In the genomic region with DNA sequence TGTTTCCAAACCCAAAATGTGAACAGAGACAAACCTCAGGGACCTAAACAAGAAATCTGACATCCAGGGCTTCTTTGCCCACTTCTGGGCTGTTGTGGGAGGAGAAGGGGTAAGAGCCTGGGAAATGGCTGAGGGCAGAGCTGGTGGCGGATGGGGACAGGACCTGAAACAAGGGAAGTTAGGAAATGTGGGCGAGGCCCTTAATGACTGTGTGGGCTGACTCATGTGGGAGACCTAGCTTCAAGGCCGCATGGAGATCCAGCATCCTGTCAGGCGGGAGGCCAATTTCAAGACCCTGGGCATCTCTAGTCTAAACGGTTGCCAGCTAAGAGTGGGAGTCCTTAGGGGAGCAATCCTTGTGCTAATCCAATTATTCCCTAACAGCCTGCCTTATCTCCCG, we compare ENCODE assay signal across 1 cellular context.
TF ChIP-seq lines count a peak whose summit lies in the region.

No MANE protein-coding gene starts in this region.

TF ChIP-seq in HepG2, 621 proteins besides CTCF, POLR2A, EP300 and RAD21 (continued from another document and continues in another):
- TF ChIP-seq, protein P1, sequence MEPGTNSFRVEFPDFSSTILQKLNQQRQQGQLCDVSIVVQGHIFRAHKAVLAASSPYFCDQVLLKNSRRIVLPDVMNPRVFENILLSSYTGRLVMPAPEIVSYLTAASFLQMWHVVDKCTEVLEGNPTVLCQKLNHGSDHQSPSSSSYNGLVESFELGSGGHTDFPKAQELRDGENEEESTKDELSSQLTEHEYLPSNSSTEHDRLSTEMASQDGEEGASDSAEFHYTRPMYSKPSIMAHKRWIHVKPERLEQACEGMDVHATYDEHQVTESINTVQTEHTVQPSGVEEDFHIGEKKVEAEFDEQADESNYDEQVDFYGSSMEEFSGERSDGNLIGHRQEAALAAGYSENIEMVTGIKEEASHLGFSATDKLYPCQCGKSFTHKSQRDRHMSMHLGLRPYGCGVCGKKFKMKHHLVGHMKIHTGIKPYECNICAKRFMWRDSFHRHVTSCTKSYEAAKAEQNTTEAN (CRISPR knock-in tag; conservative IDR thresholded peaks at IDR 0.05) = no peak
- TF ChIP-seq U2AF2 (IDR thresholded peaks at IDR 0.05; ENCODE audit: low read depth, low read length) (no peak), ZNF343 (CRISPR knock-in tag; IDR thresholded peaks at IDR 0.05) (no peak), ASH2L (IDR thresholded peaks at IDR 0.05; ENCODE audit: insufficient read length, low read depth, low read length) (no peak), ZNF773 (CRISPR knock-in tag; IDR thresholded peaks at IDR 0.05; ENCODE audit: borderline replicate concordance) (no peak), MYNN (CRISPR knock-in tag; IDR thresholded peaks at IDR 0.05; ENCODE audit: low read depth) (no peak), CHD2 (IDR thresholded peaks at IDR 0.05; ENCODE audit: low read depth, low read length) (no peak), ZNF598 (CRISPR knock-in tag; IDR thresholded peaks at IDR 0.05; ENCODE audit: borderline replicate concordance) (no peak), TGIF2 (CRISPR knock-in tag; IDR thresholded peaks at IDR 0.05) (no peak), YEATS4 (CRISPR knock-in tag; IDR thresholded peaks at IDR 0.05; ENCODE audit: borderline replicate concordance) (no peak), MEF2D (CRISPR knock-in tag; IDR thresholded peaks at IDR 0.05) (no peak), GABPB1 (CRISPR knock-in tag; IDR thresholded peaks at IDR 0.05) (peak; percentile 34; the same call in 1 of the 2 replicates), ZBTB42 (CRISPR knock-in tag; IDR thresholded peaks at IDR 0.05) (no peak), CREB1 (IDR thresholded peaks at IDR 0.05) (no peak), CREB1 (CRISPR knock-in tag; IDR thresholded peaks at IDR 0.05) (no peak), FOXA1 (IDR thresholded peaks at IDR 0.05) (no peak), FOXA1 (CRISPR knock-in tag; IDR thresholded peaks at IDR 0.05) (no peak), ELF3 (CRISPR knock-in tag; IDR thresholded peaks at IDR 0.05) (no peak), KLF12 (CRISPR knock-in tag; IDR thresholded peaks at IDR 0.05; ENCODE audit: borderline replicate concordance) (no peak), MAFF (IDR thresholded peaks at IDR 0.05; ENCODE audit: low read depth, low read length) (no peak), ZNF225 (CRISPR knock-in tag; IDR thresholded peaks at IDR 0.05) (no peak), NR3C1 (CRISPR knock-in tag; IDR thresholded peaks at IDR 0.05) (no peak), JDP2 (CRISPR knock-in tag; IDR thresholded peaks at IDR 0.05; ENCODE audit: borderline replicate concordance) (no peak), NCOR1 (IDR thresholded peaks at IDR 0.05; ENCODE audit: borderline replicate concordance, low read length) (no peak), SNAPC2 (CRISPR knock-in tag; IDR thresholded peaks at IDR 0.05) (no peak), SOX6 (IDR thresholded peaks at IDR 0.05) (no peak), SOX6 (CRISPR knock-in tag; IDR thresholded peaks at IDR 0.05) (no peak), ZNF749 (CRISPR knock-in tag; IDR thresholded peaks at IDR 0.05; ENCODE audit: borderline replicate concordance) (no peak), ZNF891 (CRISPR knock-in tag; IDR thresholded peaks at IDR 0.05) (no peak), TCF7L2 (IDR thresholded peaks at IDR 0.05; ENCODE audit: low read depth, low read length) (no peak), ZNF563 (CRISPR knock-in tag; IDR thresholded peaks at IDR 0.05) (no peak), RFXAP (CRISPR knock-in tag; IDR thresholded peaks at IDR 0.05; ENCODE audit: borderline replicate concordance) (no peak), NONO (IDR thresholded peaks at IDR 0.05) (no peak), NONO (CRISPR knock-in tag; conservative IDR thresholded peaks at IDR 0.05) (no peak), SRF (IDR thresholded peaks at IDR 0.05; ENCODE audit: low read depth, low read length) (no peak), RARA (CRISPR knock-in tag; IDR thresholded peaks at IDR 0.05) (peak; percentile 43; the same call in 1 of the 2 replicates), ARNT2 (CRISPR knock-in tag; IDR thresholded peaks at IDR 0.05; ENCODE audit: low read depth) (no peak), GATA4 (IDR thresholded peaks at IDR 0.05; ENCODE audit: borderline replicate concordance, low read depth) (no peak), NCOA2 (CRISPR knock-in tag; IDR thresholded peaks at IDR 0.05) (peak; percentile 48; the same call in 1 of the 2 replicates), ZNF326 (CRISPR knock-in tag; IDR thresholded peaks at IDR 0.05; ENCODE audit: borderline replicate concordance) (no peak)
- TF ChIP-seq, protein P2, sequence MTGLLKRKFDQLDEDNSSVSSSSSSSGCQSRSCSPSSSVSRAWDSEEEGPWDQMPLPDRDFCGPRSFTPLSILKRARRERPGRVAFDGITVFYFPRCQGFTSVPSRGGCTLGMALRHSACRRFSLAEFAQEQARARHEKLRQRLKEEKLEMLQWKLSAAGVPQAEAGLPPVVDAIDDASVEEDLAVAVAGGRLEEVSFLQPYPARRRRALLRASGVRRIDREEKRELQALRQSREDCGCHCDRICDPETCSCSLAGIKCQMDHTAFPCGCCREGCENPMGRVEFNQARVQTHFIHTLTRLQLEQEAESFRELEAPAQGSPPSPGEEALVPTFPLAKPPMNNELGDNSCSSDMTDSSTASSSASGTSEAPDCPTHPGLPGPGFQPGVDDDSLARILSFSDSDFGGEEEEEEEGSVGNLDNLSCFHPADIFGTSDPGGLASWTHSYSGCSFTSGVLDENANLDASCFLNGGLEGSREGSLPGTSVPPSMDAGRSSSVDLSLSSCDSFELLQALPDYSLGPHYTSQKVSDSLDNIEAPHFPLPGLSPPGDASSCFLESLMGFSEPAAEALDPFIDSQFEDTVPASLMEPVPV (CRISPR knock-in tag; IDR thresholded peaks at IDR 0.05) = no peak
- TF ChIP-seq, protein P3, sequence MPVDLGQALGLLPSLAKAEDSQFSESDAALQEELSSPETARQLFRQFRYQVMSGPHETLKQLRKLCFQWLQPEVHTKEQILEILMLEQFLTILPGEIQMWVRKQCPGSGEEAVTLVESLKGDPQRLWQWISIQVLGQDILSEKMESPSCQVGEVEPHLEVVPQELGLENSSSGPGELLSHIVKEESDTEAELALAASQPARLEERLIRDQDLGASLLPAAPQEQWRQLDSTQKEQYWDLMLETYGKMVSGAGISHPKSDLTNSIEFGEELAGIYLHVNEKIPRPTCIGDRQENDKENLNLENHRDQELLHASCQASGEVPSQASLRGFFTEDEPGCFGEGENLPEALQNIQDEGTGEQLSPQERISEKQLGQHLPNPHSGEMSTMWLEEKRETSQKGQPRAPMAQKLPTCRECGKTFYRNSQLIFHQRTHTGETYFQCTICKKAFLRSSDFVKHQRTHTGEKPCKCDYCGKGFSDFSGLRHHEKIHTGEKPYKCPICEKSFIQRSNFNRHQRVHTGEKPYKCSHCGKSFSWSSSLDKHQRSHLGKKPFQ (CRISPR knock-in tag; IDR thresholded peaks at IDR 0.05; ENCODE audit: insufficient replicate concordance) = no peak
- TF ChIP-seq, protein P4, sequence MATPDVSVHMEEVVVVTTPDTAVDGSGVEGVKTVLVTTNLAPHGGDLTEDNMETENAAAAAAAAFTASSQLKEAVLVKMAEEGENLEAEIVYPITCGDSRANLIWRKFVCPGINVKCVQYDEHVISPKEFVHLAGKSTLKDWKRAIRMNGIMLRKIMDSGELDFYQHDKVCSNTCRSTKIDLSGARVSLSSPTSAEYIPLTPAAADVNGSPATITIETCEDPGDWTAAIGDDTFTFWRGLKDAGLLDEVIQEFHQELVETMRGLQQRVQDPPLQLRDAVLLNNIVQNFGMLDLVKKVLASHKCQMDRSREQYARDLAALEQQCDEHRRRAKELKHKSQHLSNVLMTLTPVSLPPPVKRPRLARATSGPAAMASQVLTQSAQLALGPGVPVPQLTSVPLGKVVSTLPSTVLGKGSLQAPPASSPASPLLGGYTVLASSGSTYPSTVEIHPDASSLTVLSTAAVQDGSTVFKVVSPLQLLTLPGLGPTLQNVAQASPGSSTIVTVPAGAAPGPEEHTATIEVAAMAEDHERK (CRISPR knock-in tag; IDR thresholded peaks at IDR 0.05; ENCODE audit: low read depth) = no peak
- TF ChIP-seq, protein P5, sequence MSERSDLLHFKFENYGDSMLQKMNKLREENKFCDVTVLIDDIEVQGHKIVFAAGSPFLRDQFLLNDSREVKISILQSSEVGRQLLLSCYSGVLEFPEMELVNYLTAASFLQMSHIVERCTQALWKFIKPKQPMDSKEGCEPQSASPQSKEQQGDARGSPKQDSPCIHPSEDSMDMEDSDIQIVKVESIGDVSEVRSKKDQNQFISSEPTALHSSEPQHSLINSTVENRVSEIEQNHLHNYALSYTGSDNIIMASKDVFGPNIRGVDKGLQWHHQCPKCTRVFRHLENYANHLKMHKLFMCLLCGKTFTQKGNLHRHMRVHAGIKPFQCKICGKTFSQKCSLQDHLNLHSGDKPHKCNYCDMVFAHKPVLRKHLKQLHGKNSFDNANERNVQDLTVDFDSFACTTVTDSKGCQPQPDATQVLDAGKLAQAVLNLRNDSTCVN (CRISPR knock-in tag; IDR thresholded peaks at IDR 0.05; ENCODE audit: borderline replicate concordance) = no peak
- TF ChIP-seq, protein P6, sequence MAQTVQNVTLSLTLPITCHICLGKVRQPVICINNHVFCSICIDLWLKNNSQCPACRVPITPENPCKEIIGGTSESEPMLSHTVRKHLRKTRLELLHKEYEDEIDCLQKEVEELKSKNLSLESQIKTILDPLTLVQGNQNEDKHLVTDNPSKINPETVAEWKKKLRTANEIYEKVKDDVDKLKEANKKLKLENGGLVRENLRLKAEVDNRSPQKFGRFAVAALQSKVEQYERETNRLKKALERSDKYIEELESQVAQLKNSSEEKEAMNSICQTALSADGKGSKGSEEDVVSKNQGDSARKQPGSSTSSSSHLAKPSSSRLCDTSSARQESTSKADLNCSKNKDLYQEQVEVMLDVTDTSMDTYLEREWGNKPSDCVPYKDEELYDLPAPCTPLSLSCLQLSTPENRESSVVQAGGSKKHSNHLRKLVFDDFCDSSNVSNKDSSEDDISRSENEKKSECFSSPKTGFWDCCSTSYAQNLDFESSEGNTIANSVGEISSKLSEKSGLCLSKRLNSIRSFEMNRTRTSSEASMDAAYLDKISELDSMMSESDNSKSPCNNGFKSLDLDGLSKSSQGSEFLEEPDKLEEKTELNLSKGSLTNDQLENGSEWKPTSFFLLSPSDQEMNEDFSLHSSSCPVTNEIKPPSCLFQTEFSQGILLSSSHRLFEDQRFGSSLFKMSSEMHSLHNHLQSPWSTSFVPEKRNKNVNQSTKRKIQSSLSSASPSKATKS (CRISPR knock-in tag; IDR thresholded peaks at IDR 0.05) = no peak
- TF ChIP-seq, protein P7, sequence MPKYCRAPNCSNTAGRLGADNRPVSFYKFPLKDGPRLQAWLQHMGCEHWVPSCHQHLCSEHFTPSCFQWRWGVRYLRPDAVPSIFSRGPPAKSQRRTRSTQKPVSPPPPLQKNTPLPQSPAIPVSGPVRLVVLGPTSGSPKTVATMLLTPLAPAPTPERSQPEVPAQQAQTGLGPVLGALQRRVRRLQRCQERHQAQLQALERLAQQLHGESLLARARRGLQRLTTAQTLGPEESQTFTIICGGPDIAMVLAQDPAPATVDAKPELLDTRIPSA (CRISPR knock-in tag; IDR thresholded peaks at IDR 0.05; ENCODE audit: borderline replicate concordance) = no peak
- TF ChIP-seq, protein P8, sequence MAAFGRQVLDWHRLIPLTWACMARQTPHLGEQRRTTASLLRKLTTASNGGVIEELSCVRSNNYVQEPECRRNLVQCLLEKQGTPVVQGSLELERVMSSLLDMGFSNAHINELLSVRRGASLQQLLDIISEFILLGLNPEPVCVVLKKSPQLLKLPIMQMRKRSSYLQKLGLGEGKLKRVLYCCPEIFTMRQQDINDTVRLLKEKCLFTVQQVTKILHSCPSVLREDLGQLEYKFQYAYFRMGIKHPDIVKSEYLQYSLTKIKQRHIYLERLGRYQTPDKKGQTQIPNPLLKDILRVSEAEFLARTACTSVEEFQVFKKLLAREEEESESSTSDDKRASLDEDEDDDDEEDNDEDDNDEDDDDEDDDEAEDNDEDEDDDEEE (CRISPR knock-in tag; IDR thresholded peaks at IDR 0.05) = no peak
- TF ChIP-seq, protein P9, sequence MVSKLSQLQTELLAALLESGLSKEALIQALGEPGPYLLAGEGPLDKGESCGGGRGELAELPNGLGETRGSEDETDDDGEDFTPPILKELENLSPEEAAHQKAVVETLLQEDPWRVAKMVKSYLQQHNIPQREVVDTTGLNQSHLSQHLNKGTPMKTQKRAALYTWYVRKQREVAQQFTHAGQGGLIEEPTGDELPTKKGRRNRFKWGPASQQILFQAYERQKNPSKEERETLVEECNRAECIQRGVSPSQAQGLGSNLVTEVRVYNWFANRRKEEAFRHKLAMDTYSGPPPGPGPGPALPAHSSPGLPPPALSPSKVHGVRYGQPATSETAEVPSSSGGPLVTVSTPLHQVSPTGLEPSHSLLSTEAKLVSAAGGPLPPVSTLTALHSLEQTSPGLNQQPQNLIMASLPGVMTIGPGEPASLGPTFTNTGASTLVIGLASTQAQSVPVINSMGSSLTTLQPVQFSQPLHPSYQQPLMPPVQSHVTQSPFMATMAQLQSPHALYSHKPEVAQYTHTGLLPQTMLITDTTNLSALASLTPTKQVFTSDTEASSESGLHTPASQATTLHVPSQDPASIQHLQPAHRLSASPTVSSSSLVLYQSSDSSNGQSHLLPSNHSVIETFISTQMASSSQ (IDR thresholded peaks at IDR 0.05; ENCODE audit: low read depth) = no peak
- TF ChIP-seq, protein P9 (CRISPR knock-in tag; IDR thresholded peaks at IDR 0.05; ENCODE audit: borderline replicate concordance) = no peak
- TF ChIP-seq, protein P10, sequence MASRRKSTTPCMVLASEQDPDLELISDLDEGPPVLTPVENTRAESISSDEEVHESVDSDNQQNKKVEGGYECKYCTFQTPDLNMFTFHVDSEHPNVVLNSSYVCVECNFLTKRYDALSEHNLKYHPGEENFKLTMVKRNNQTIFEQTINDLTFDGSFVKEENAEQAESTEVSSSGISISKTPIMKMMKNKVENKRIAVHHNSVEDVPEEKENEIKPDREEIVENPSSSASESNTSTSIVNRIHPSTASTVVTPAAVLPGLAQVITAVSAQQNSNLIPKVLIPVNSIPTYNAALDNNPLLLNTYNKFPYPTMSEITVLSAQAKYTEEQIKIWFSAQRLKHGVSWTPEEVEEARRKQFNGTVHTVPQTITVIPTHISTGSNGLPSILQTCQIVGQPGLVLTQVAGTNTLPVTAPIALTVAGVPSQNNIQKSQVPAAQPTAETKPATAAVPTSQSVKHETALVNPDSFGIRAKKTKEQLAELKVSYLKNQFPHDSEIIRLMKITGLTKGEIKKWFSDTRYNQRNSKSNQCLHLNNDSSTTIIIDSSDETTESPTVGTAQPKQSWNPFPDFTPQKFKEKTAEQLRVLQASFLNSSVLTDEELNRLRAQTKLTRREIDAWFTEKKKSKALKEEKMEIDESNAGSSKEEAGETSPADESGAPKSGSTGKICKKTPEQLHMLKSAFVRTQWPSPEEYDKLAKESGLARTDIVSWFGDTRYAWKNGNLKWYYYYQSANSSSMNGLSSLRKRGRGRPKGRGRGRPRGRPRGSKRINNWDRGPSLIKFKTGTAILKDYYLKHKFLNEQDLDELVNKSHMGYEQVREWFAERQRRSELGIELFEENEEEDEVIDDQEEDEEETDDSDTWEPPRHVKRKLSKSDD (CRISPR knock-in tag; IDR thresholded peaks at IDR 0.05; ENCODE audit: low read depth) = no peak
